ENCODE assay signal across 12 cellular contexts in the genomic region with DNA sequence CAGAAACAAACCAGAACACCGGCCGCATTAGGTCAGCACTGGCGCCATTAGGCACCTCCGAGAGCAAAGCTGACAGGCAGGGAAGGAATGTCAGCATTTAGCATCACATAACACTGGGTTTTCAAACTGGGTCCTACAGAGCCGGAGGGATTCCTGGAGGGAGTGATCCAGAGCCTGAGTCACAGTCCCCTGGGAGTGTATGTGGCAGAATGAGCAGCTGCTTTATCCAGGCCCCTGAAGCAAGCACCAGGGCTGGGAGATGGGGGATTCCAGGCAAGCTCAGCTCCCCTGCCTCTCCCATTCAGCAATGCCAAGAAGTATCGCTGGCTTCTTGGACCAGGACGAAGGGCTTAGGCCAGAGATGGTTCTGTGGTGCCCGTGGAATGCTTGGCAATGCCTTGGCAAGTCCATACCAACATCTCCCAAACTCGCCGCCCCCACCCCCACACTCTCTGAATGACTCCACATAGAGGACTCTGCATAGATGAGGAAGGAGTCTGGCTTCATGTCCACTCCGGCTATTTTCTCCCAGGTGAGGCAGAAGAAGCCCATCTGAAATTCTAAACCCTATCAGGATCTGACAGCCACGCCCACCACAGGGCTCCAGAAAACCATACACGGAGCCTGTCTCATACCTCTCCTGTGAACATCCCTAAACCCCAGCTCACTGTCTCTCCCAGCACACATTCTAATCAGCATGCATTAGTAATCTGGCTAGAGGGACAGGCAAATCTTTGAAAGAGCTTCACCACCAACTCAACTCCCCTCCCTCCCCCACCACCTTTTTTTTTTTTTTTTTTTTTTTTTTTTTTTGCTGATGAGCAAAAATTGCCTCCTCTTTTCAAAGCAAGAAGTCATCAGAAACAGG. TPM values are rescaled to one million over a fixed set of nuclear protein-coding genes. Genes with fewer than 3 reads are reported as not detected.
DNase-seq lines count a peak whose midpoint lies in the region; ATAC-seq and TF ChIP-seq lines count a peak whose summit lies in the region.
"Had no signal": no experiment of that assay in that cellular context is flagged by ENCODE, and none has a peak within 500 bp of the region (broad histone marks: within the 10 kb centered on the region; RNA-seq: fewer than 3 reads in every experiment).

No MANE protein-coding gene starts in this region.

- H3K27me3 ChIP-seq in MG63 (no peaks in the 10 kb centered on the region), osteoblast (ENCODE audit: insufficient read depth, low read length) (no peaks in the 10 kb centered on the region)
- H3K27me3 ChIP-seq: heart left ventricle had no signal

- no peak overlapping the region for H3K4me2 ChIP-seq in osteoblast (ENCODE audit: insufficient read depth, low read length)

- H3K4me3 ChIP-seq in MG63 = no peak overlapping the region
- no peak overlapping the region for H3K4me3 ChIP-seq in fibroblast of pulmonary artery (replicated peaks; ENCODE audit: low read depth, low read length)
- no peak overlapping the region for H3K4me3 ChIP-seq in osteoblast (ENCODE audit: insufficient read depth, low read length)
- H3K4me3 ChIP-seq: heart left ventricle had no signal

- H3K27ac ChIP-seq in osteoblast (ENCODE audit: low read depth, low read length) = no peak overlapping the region

- H3K79me2 ChIP-seq in osteoblast (ENCODE audit: insufficient read depth, low read length) = no peaks in the 10 kb centered on the region

- no peaks in the 10 kb centered on the region for H3K9me3 ChIP-seq in MG63
- no peaks in the 10 kb centered on the region for H3K9me3 ChIP-seq in osteoblast (ENCODE audit: low read depth, low read length)
- H3K9me3 ChIP-seq: heart left ventricle had no signal

- ATAC-seq in HG03045 (IDR thresholded peaks at IDR 0.05; ENCODE audit: unreplicated experiment) = no peak
- no peak for ATAC-seq in GM19035 (IDR thresholded peaks at IDR 0.05; ENCODE audit: unreplicated experiment)

- no peaks in the 10 kb centered on the region for H4K20me1 ChIP-seq in osteoblast (ENCODE audit: insufficient read depth, low read length)

- no peak overlapping the region for H2AFZ ChIP-seq in osteoblast (ENCODE audit: low read length)

- no peaks in the 10 kb centered on the region for H3K4me1 ChIP-seq in osteoblast (ENCODE audit: insufficient read depth, low read length)

- H3K36me3 ChIP-seq in MG63 (no peaks in the 10 kb centered on the region), osteoblast (ENCODE audit: insufficient read depth, low read length) (no peaks in the 10 kb centered on the region)
- H3K36me3 ChIP-seq: heart left ventricle had no signal

- peak; percentile 96 for DNase-seq in ELF-1 (ENCODE audit: low read depth, low spot score)
- peak; percentile 87 for DNase-seq in MG63
- DNase-seq in fibroblast of pulmonary artery (ENCODE audit: low read depth) = peak; percentile 34
- peak; percentile 93 for DNase-seq in osteoblast (ENCODE audit: insufficient read length, low spot score, missing footprints)
- no peak for DNase-seq in HT-29 (ENCODE audit: low spot score)
- no peak for DNase-seq in NCI-H1105 (lab: John Stamatoyannopoulos, UW)
- DNase-seq: activated CD4-positive, alpha-beta T cell treated with anti-CD3 and anti-CD28 coated beads, Interleukin-2, amount 50 U/mL, for 4 hours; activated naive CD4-positive, alpha-beta T cell treated with anti-CD3 and anti-CD28 coated beads, Interleukin-2, amount 50 U/mL, for 16 hours; NCI-H187 had no signal

- TF ChIP-seq CTCF in fibroblast of pulmonary artery (IDR thresholded peaks at IDR 0.05; ENCODE audit: low read length, missing control alignments) (no peak), osteoblast (IDR thresholded peaks at IDR 0.05; ENCODE audit: extremely low read depth, low read depth, low read length) (no peak)

RNA-seq across cellular contexts. Expression of gene GAS7, which starts 20.3 kb away (rescaled TPM):
- total RNA-seq in MG63 (2014; rRNA removed; shearing (Covaris generic); ENCODE audit: low replicate concordance) = 0.91 and 8.7 TPM in 2 replicates
- 1.8 and 3.6 TPM in 2 replicates for total RNA-seq in osteoblast
- total RNA-seq in HT-29 (2014; rRNA removed; shearing (Covaris generic)) = 0.13 and 2.1 TPM in 2 replicates

Comparison
In these comparisons a context has a peak if more than half of its experiments do, and no peak if none do; other contexts are left out.
1. DNase-seq: peak in ELF-1 (single experiment), MG63 (single experiment), fibroblast of pulmonary artery (single experiment) and osteoblast (single experiment); none in HT-29 (single experiment) and NCI-H1105 (single experiment).